In genomic region chr9:93580654-93581380, GRCh38 we compare ENCODE assay signal across 13 cellular contexts. TPM values are rescaled to one million over a fixed set of nuclear protein-coding genes. Genes with fewer than 3 reads are reported as not detected.
DNase-seq lines count a peak whose midpoint lies in the region; ATAC-seq and TF ChIP-seq lines count a peak whose summit lies in the region.
"Had no signal": no experiment of that assay in that cellular context is flagged by ENCODE, and none has a peak within 500 bp of the region (broad histone marks: within the 10 kb centered on the region; RNA-seq: fewer than 3 reads in every experiment).

No MANE protein-coding gene starts in this region.

- H2BK12ac ChIP-seq in neuronal stem cell (ENCODE audit: low read length): no peak overlapping the region

- CTCF ChIA-PET in CD4-positive, alpha-beta T cell (lab: Charles Lee): interaction anchor here (1.4 kb wide), 1 partner anchor 14 kb away, joined by 3 read pairs; no protein-coding TSS in a partner anchor

- peak overlapping the region; percentile 25 for H3K14ac ChIP-seq in neuronal stem cell (ENCODE audit: low read length)

- H3K27me3 Mint-ChIP-seq in CD4-positive, alpha-beta T cell: no peaks in the 10 kb centered on the region
- H3K27me3 Mint-ChIP-seq: activated naive CD4-positive, alpha-beta T cell treated with anti-CD3 and anti-CD28 coated beads, Interleukin-2, amount 50 U/mL, for 24 hours had no signal

- H2BK5ac ChIP-seq in neuronal stem cell (ENCODE audit: low read length): no peak overlapping the region

- peak overlapping the region; percentile 54 for H3K27ac Mint-ChIP-seq in CD4-positive, alpha-beta T cell

- no peak overlapping the region for H3K4me2 ChIP-seq in neuronal stem cell (ENCODE audit: insufficient read depth, low read length, poor library complexity, severe bottlenecking)

- no peak overlapping the region for H4K91ac ChIP-seq in neuronal stem cell (ENCODE audit: low read depth, low read length, poor library complexity)

- TF ChIP-seq CTCF in CD4-positive, alpha-beta T cell (IDR thresholded peaks at IDR 0.05): no peak
- TF ChIP-seq CTCF in heart right ventricle (IDR thresholded peaks at IDR 0.05): no peak

- no peaks in the 10 kb centered on the region for H3K36me3 ChIP-seq in heart right ventricle
- peaks cover 0 to 2% of the 10 kb centered on the region in 2 donors for H3K36me3 ChIP-seq in neuronal stem cell (replicated peaks in 1 of 2; ENCODE audit: control insufficient read depth in 2 of 2, insufficient read depth in 2 of 2, low read length in 2 of 2)

- H3K4me1 ChIP-seq in heart right ventricle (peaks cover 15 to 66% (median 52%) of the 10 kb centered on the region in 9 donors), neuronal stem cell (ENCODE audit: control insufficient read depth in 2 of 2, insufficient read depth in 1 of 2, low read depth in 1 of 2, low read length in 2 of 2) (peaks cover 5 to 8% of the 10 kb centered on the region in 2 donors)

- no peak overlapping the region for H3K4ac ChIP-seq in neuronal stem cell (ENCODE audit: low read length)

- H2BK15ac ChIP-seq in neuronal stem cell (ENCODE audit: low read length): no peak overlapping the region

- H3K27me3 ChIP-seq in CD4-positive, alpha-beta T cell (ENCODE audit: control insufficient read depth, insufficient read depth, low read length): no peaks in the 10 kb centered on the region
- H3K27me3 ChIP-seq in heart right ventricle (no peaks in the 10 kb centered on the region), neuronal stem cell (ENCODE audit: control insufficient read depth in 3 of 3, insufficient read depth in 3 of 3, low read depth in 1 of 3, low read length in 3 of 3) (no peaks in the 10 kb centered on the region)

- 55% methylated on average over 10 of the region's 10 CpGs for WGBS in heart right ventricle, 2 donors
- no CpG with 5 or more reads among the region's 10 CpGs for WGBS in neuronal stem cell (ENCODE audit: extremely low coverage in 2 of 2, insufficient read length in 2 of 2, insufficient replicate concordance in 1 of 2), 2 donors

- no peaks in the 10 kb centered on the region for H3K9me3 Mint-ChIP-seq in CD4-positive, alpha-beta T cell
- H3K9me3 Mint-ChIP-seq: activated naive CD4-positive, alpha-beta T cell treated with anti-CD3 and anti-CD28 coated beads, Interleukin-2, amount 50 U/mL, for 24 hours had no signal

- no peak overlapping the region for H3K18ac ChIP-seq in neuronal stem cell (ENCODE audit: low read length)

- no peak overlapping the region for H2BK120ac ChIP-seq in neuronal stem cell (ENCODE audit: low read depth, low read length)

- DNase-seq in CD4-positive, alpha-beta T cell: no peak
- peak; percentile 44 for DNase-seq in NCI-H69 (lab: John Stamatoyannopoulos, UW)
- DNase-seq in heart right ventricle: no peak
- DNase-seq in neuronal stem cell (ENCODE audit: low spot score): no peak
- no peak for DNase-seq in stimulated activated naive CD4-positive, alpha-beta T cell (lab: John Stamatoyannopoulos, UW)
- DNase-seq: KG1, NCI-H2029, nucleus accumbens, SW 1271 had no signal

- H3K4me3 Mint-ChIP-seq in CD4-positive, alpha-beta T cell: peak overlapping the region; percentile 93
- H3K4me3 Mint-ChIP-seq: activated naive CD4-positive, alpha-beta T cell treated with anti-CD3 and anti-CD28 coated beads, Interleukin-2, amount 50 U/mL, for 24 hours had no signal

- no peak for ATAC-seq in CD4-positive, alpha-beta T cell (ENCODE audit: poor library complexity)
- peak in 3 of 8 donors; percentile 3 to 23 (median 17) for ATAC-seq in heart right ventricle
- ATAC-seq in GM19395 (IDR thresholded peaks at IDR 0.05; ENCODE audit: unreplicated experiment): no peak
- ATAC-seq in HG02642 (IDR thresholded peaks at IDR 0.05; ENCODE audit: poor library complexity, unreplicated experiment): no peak
- ATAC-seq in GM18868 (IDR thresholded peaks at IDR 0.05; ENCODE audit: unreplicated experiment): no peak

- no peak overlapping the region for H2AFZ ChIP-seq in neuronal stem cell (ENCODE audit: low read length)

- no peak overlapping the region for H2AK5ac ChIP-seq in neuronal stem cell (ENCODE audit: low read depth, low read length)

- no peak overlapping the region for H3K4me3 ChIP-seq in heart right ventricle
- no peak overlapping the region for H3K4me3 ChIP-seq in neuronal stem cell (ENCODE audit: low read length in 2 of 2)

- H3K23ac ChIP-seq in neuronal stem cell (ENCODE audit: low read depth, low read length, poor library complexity): peak overlapping the region; percentile 91

- POLR2A ChIA-PET in CD4-positive, alpha-beta T cell (lab: Charles Lee): no interaction called here

- H3K4me1 Mint-ChIP-seq in CD4-positive, alpha-beta T cell (ENCODE audit: low read depth): peaks cover 78% of the 10 kb centered on the region

- H4K8ac ChIP-seq in neuronal stem cell (ENCODE audit: low read depth, low read length): no peak overlapping the region

- no peaks in the 10 kb centered on the region for H3K9me3 ChIP-seq in CD4-positive, alpha-beta T cell (ENCODE audit: control insufficient read depth, low read length)
- H3K9me3 ChIP-seq in heart right ventricle (peaks cover 0 to 11% (median 0%) of the 10 kb centered on the region in 11 donors), neuronal stem cell (replicated peaks in 1 of 2; ENCODE audit: control insufficient read depth in 2 of 2, insufficient read depth in 1 of 2, low read depth in 1 of 2, low read length in 2 of 2) (peaks cover 3 to 26% of the 10 kb centered on the region in 2 donors)

- peaks cover 22% of the 10 kb centered on the region for H3K79me1 ChIP-seq in neuronal stem cell (ENCODE audit: low read depth, low read length)

- no peak overlapping the region for H3K9ac ChIP-seq in neuronal stem cell (ENCODE audit: low read depth, low read length, poor library complexity)

- no peak overlapping the region for H3K27ac ChIP-seq in CD4-positive, alpha-beta T cell (ENCODE audit: low read depth, low read length)
- H3K27ac ChIP-seq in heart right ventricle (peak overlapping the region in 7 of 10 donors; percentile 4 to 69 (median 49)), neuronal stem cell (replicated peaks; ENCODE audit: low read length) (no peak overlapping the region)

- intact Hi-C loops in CD4-positive, alpha-beta T cell (cut with DNase I, micrococcal nuclease): no loop called here
- intact Hi-C loops in heart right ventricle (cut with DNase I): no loop called here

- H3K36me3 Mint-ChIP-seq in CD4-positive, alpha-beta T cell (ENCODE audit: low read depth): peaks cover 31% of the 10 kb centered on the region

RNA-seq across cellular contexts. Expression of gene PHF2, which starts 4.4 kb away (rescaled TPM):
- total RNA-seq in CD4-positive, alpha-beta T cell: 10 to 100 TPM; 27.3 to 28.8 TPM
- 10 to 100 TPM; 20.4 to 28.0 (median 23.0) TPM for total RNA-seq in heart right ventricle
- 10 to 100 TPM; 13.9 to 31.3 TPM for polyA plus RNA-seq in heart right ventricle
- 19.9 TPM for polyA plus RNA-seq in neuronal stem cell (2013, experiment 1 of 2)
- 19.8 TPM for polyA plus RNA-seq in neuronal stem cell (2013, experiment 2 of 2)

Comparison
In these comparisons a context has a peak if more than half of its experiments do, and no peak if none do; other contexts are left out.
1. H3K27ac ChIP-seq: peak in heart right ventricle (7 of 10); none in CD4-positive, alpha-beta T cell (single experiment) and neuronal stem cell (single experiment).